ENCODE assay signal across 8 cellular contexts in the genomic region with DNA sequence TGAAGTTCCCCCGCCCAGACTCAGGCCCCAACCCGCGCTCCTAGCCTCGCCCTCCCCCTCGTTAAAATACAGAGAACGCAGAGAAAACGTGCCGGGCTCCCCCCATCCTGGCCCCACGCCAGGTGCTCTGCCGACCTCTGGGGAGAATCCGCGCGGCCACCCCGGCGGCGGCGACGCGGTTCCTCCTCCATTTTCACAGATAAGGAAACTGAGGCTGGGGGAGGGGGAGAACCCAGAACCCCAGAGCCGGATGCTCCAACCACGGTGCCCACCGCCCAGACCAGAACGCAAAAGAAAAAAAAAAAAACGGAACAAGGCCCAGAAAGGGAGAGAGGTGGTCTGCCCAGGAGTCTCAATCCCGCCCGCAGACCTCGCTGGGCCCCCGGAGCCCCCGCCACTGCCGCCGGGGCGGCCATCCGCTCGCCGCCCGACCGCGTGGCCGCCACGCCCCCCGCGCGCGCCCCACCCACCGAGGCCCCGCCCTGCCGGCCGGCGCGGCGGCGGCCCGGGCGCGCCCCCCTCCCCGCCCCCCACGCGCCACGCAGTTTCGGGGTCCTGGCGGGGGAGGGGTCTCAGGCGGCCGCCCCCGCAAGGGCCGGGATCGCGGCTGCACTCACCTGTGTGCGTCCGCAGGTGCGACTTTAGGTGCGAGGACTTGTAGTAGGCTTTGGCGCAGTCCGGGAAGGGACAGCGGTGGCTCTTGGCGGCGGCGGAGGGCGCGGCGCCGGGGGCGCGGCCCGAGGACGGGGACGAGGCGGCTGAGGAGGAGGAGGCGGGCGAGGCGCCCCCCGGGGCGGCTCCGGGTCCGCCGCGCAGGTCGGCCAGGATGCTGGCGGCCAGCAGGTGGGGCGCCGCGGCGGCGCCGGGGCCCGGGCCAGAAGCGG. TPM values are rescaled to one million over a fixed set of nuclear protein-coding genes. Genes with fewer than 3 reads are reported as not detected.
DNase-seq lines count a peak whose midpoint lies in the region; ATAC-seq and FAIRE-seq lines count a peak whose summit lies in the region.

No MANE protein-coding gene starts in this region.

- no peaks in the 10 kb centered on the region for H3K9me3 ChIP-seq in CD8-positive, alpha-beta memory T cell (ENCODE audit: low read length)
- H3K9me3 ChIP-seq in right cardiac atrium (ENCODE audit: control insufficient read depth, low read length) = no peaks in the 10 kb centered on the region
- H3K9me3 ChIP-seq in small intestine (ENCODE audit: control insufficient read depth, low read depth) = no peaks in the 10 kb centered on the region

- H3K27ac Mint-ChIP-seq in CD8-positive, alpha-beta memory T cell = peak overlapping the region; percentile 91 to 100 (median 96)

- H3K36me3 ChIP-seq in CD8-positive, alpha-beta memory T cell (ENCODE audit: insufficient read depth, low read length) = no peaks in the 10 kb centered on the region
- no peaks in the 10 kb centered on the region for H3K36me3 ChIP-seq in small intestine (ENCODE audit: control insufficient read depth in 2 of 2, insufficient read depth in 2 of 2, low read length in 2 of 2)

- peak overlapping the region; percentile 91 to 100 (median 95) for H3K4me3 Mint-ChIP-seq in CD8-positive, alpha-beta memory T cell

- CTCF ChIA-PET in CD8-positive, alpha-beta memory T cell (lab: Charles Lee) = no interaction called here

- H3K27me3 Mint-ChIP-seq in CD8-positive, alpha-beta memory T cell = peaks cover 0 to 4% of the 10 kb centered on the region in 2 donors

- H3K4me1 Mint-ChIP-seq in CD8-positive, alpha-beta memory T cell = peaks cover 20 to 57% (median 28%) of the 10 kb centered on the region in 3 donors

- H3K9me3 Mint-ChIP-seq in CD8-positive, alpha-beta memory T cell = no peaks in the 10 kb centered on the region

- peak overlapping the region; percentile 67 for H3K27ac ChIP-seq in CD8-positive, alpha-beta memory T cell (ENCODE audit: low read depth, low read length)
- peak overlapping the region; percentile 61 for H3K27ac ChIP-seq in right cardiac atrium (ENCODE audit: low read length)
- H3K27ac ChIP-seq in small intestine (ENCODE audit: low read depth in 1 of 2, low read length in 1 of 2) = peak overlapping the region; percentile 88 to 94

- under 1% methylated on average over 106 of the region's 106 CpGs for WGBS in right cardiac atrium
- WGBS in small intestine, 3 donors = 1% methylated on average over 40 to 106 of the region's 106 CpGs

- FAIRE-seq in small intestine (lab: Jason Lieb, UNC) = no peak

- DNase-seq in CD8-positive, alpha-beta memory T cell = peak; percentile 54 to 82 (median 62)
- DNase-seq in NCI-H69 (lab: John Stamatoyannopoulos, UW) = peak; percentile 85
- DNase-seq in activated gamma-delta T cell (lab: John Stamatoyannopoulos, UW) = peak; percentile 47
- DNase-seq in right cardiac atrium = peak in 2 of 3 donors; percentile 80 to 85
- DNase-seq in small intestine = peak; percentile 31
- no peak for DNase-seq in NCI-H1092 (lab: John Stamatoyannopoulos, UW)
- no peak for DNase-seq in islet precursor cell

- peak overlapping the region; percentile 56 for H3K4me3 ChIP-seq in CD8-positive, alpha-beta memory T cell (ENCODE audit: low read length)
- peak overlapping the region; percentile 95 for H3K4me3 ChIP-seq in right cardiac atrium (ENCODE audit: low read length)
- H3K4me3 ChIP-seq in small intestine (ENCODE audit: low read depth in 1 of 2, low read length in 2 of 2) = peak overlapping the region; percentile 83 to 94

- POLR2A ChIA-PET in CD8-positive, alpha-beta memory T cell (lab: Charles Lee) = no interaction called here

- no peaks in the 10 kb centered on the region for H3K27me3 ChIP-seq in CD8-positive, alpha-beta memory T cell (ENCODE audit: insufficient read depth, low read length, poor library complexity, severe bottlenecking)
- H3K27me3 ChIP-seq in right cardiac atrium (ENCODE audit: control insufficient read depth, insufficient read depth) (no peaks in the 10 kb centered on the region), small intestine (ENCODE audit: control insufficient read depth in 2 of 2, insufficient read depth in 2 of 2, low read length in 2 of 2) (no peaks in the 10 kb centered on the region)

- ATAC-seq in GM21737 (IDR thresholded peaks at IDR 0.05; ENCODE audit: unreplicated experiment) (peak; percentile 4), right cardiac atrium (no peak)

- intact Hi-C loops in right cardiac atrium (cut with DNase I) = loop anchor here in 1 of 4 donors (10.0 kb wide), 1 partner anchor 212 kb away; no protein-coding TSS in a partner anchor

- peaks cover 39% of the 10 kb centered on the region for H3K4me1 ChIP-seq in CD8-positive, alpha-beta memory T cell (ENCODE audit: insufficient read depth, low read length)
- H3K4me1 ChIP-seq in right cardiac atrium (ENCODE audit: control insufficient read depth, insufficient read depth, low read length) (peaks cover 11% of the 10 kb centered on the region), small intestine (ENCODE audit: control insufficient read depth in 2 of 2, insufficient read depth in 1 of 2, low read depth in 1 of 2, low read length in 1 of 2) (peaks cover 10 to 25% of the 10 kb centered on the region in 2 donors)

- H3K36me3 Mint-ChIP-seq in CD8-positive, alpha-beta memory T cell = peaks cover 0 to 6% (median 0%) of the 10 kb centered on the region in 3 donors

RNA-seq across cellular contexts. Expression of a gene that starts 0.7 kb away (rescaled TPM):
- total RNA-seq in CD8-positive, alpha-beta memory T cell = 10 to 100 TPM; 42.8 to 43.1 TPM
- 0.92 TPM for polyA plus RNA-seq in CD8-positive, alpha-beta memory T cell
- 10 to 100 TPM in 1 of 4 donors, 1 to 10 TPM in 3; 6.4 to 11.1 (median 7.3) TPM for total RNA-seq in right cardiac atrium
- 4.5 TPM for polyA plus RNA-seq in right cardiac atrium
- polyA plus RNA-seq in small intestine = 10 to 100 TPM in 2 of 3 donors, 1 to 10 TPM in 1; 7.8 to 14.6 (median 13.3) TPM

RNA-seq across cellular contexts. Expression of a gene that starts 14.4 kb away (rescaled TPM):
- 10 to 100 TPM; 61.0 to 63.7 TPM for total RNA-seq in CD8-positive, alpha-beta memory T cell
- 8.7 TPM for polyA plus RNA-seq in CD8-positive, alpha-beta memory T cell
- 10 to 100 TPM; 12.8 to 22.1 (median 17.4) TPM for total RNA-seq in right cardiac atrium
- polyA plus RNA-seq in right cardiac atrium (15.3 TPM), small intestine (10 to 100 TPM; 18.4 to 31.8 (median 22.7) TPM)

RNA-seq across cellular contexts. Expression of a gene that starts 22.6 kb away (rescaled TPM):
- 100 to 1,000 TPM; 105 to 114 TPM for total RNA-seq in CD8-positive, alpha-beta memory T cell
- 252 TPM for polyA plus RNA-seq in CD8-positive, alpha-beta memory T cell
- 10 to 100 TPM; 64.4 to 71.3 (median 68.3) TPM for total RNA-seq in right cardiac atrium
- 96.0 TPM for polyA plus RNA-seq in right cardiac atrium
- 10 to 100 TPM; 52.6 to 79.6 (median 71.3) TPM for polyA plus RNA-seq in small intestine

RNA-seq across cellular contexts. Expression of a gene that starts 42.5 kb away (rescaled TPM):
- 1 to 10 TPM; 6.3 to 6.6 TPM for total RNA-seq in CD8-positive, alpha-beta memory T cell
- polyA plus RNA-seq in CD8-positive, alpha-beta memory T cell = 4.6 TPM
- total RNA-seq in right cardiac atrium = 1 to 10 TPM; 1.2 to 2.7 (median 2.0) TPM
- polyA plus RNA-seq in right cardiac atrium (1.8 TPM), small intestine (10 to 100 TPM; 10.4 to 38.1 (median 35.8) TPM)

RNA-seq across cellular contexts. Expression of a gene that starts 42.5 kb away (rescaled TPM):
- 10 to 100 TPM; 38.6 to 40.6 TPM for total RNA-seq in CD8-positive, alpha-beta memory T cell
- polyA plus RNA-seq in CD8-positive, alpha-beta memory T cell = 16.3 TPM
- 10 to 100 TPM; 18.4 to 19.9 (median 18.9) TPM for total RNA-seq in right cardiac atrium
- 16.1 TPM for polyA plus RNA-seq in right cardiac atrium
- polyA plus RNA-seq in small intestine = 10 to 100 TPM; 31.3 to 39.4 (median 36.9) TPM

Comparison
In these comparisons a context has a peak if more than half of its experiments do, and no peak if none do; other contexts are left out.
1. DNase-seq: peak in CD8-positive, alpha-beta memory T cell (5 of 5), NCI-H69 (single experiment), activated gamma-delta T cell (single experiment), right cardiac atrium (2 of 3) and small intestine (single experiment); none in NCI-H1092 (single experiment) and islet precursor cell (single experiment).
2. Peak in every context shown above with its lines, with median percentiles within 50 percentile points of each other: H3K27ac ChIP-seq and H3K4me3 ChIP-seq.